In the genomic region with DNA sequence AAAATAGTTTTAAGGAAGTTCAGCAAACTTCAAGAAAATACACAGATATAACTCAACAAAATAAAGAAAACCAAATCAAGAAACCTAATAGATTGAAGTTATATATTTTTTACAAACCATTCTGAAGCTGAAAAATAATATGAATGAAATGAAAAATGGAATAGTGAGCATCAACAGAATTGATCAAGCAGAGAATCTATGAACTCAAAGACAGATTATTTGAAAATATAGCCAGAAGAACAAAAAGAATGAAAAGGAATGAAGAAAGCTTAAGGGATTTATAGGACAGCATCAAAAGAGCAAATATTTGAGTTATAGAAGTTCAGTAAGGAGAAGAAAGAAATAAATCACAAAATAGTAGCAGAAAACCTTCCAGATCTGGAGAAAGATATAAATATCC, we compare ENCODE assay signal across 17 cellular contexts. TPM values are rescaled to one million over a fixed set of nuclear protein-coding genes. Genes with fewer than 3 reads are reported as not detected.
DNase-seq lines count a peak whose midpoint lies in the region; TF ChIP-seq lines count a peak whose summit lies in the region.
"Had no signal": no experiment of that assay in that cellular context is flagged by ENCODE, and none has a peak within 500 bp of the region (broad histone marks: within the 10 kb centered on the region; RNA-seq: fewer than 3 reads in every experiment).

No MANE protein-coding gene starts in this region.

- H3K9me3 ChIP-seq in Caco-2 (peaks cover 10% of the 10 kb centered on the region), hepatocyte (ENCODE audit: low read depth) (peaks cover 24% of the 10 kb centered on the region), MG63 (peaks cover 24% of the 10 kb centered on the region)

- no peaks in the 10 kb centered on the region for H3K27me3 Mint-ChIP-seq in activated T-cell treated with anti-CD3 and anti-CD28 coated beads, Interleukin-2, amount 50 U/mL, for 24 hours
- H3K27me3 Mint-ChIP-seq in Caco-2 (ENCODE audit: insufficient read depth, unreplicated experiment) = no peaks in the 10 kb centered on the region
- no peaks in the 10 kb centered on the region for H3K27me3 Mint-ChIP-seq in activated naive CD8-positive, alpha-beta T cell
- no peaks in the 10 kb centered on the region for H3K27me3 Mint-ChIP-seq in activated CD4-positive, alpha-beta T cell treated with anti-CD3 and anti-CD28 coated beads, Interleukin-2, amount 10 ng/mL, durations not matched to agents 24 days and 14 days
- H3K27me3 Mint-ChIP-seq: CD4-positive, CD25-positive, alpha-beta regulatory T cell had no signal

- no peaks in the 10 kb centered on the region for H3K4me1 ChIP-seq in Caco-2
- H3K4me1 ChIP-seq in hepatocyte (ENCODE audit: insufficient read depth) = no peaks in the 10 kb centered on the region

- peaks cover 94% of the 10 kb centered on the region for H3K36me3 Mint-ChIP-seq in activated T-cell treated with anti-CD3 and anti-CD28 coated beads, Interleukin-2, amount 50 U/mL, for 24 hours (ENCODE audit: low read depth)
- peaks cover 86% of the 10 kb centered on the region for H3K36me3 Mint-ChIP-seq in Caco-2 (ENCODE audit: insufficient read depth, unreplicated experiment)
- peaks cover 61% of the 10 kb centered on the region for H3K36me3 Mint-ChIP-seq in activated naive CD8-positive, alpha-beta T cell
- H3K36me3 Mint-ChIP-seq in activated CD4-positive, alpha-beta T cell treated with anti-CD3 and anti-CD28 coated beads, Interleukin-2, amount 10 ng/mL, durations not matched to agents 24 days and 14 days (ENCODE audit: low read depth) = peaks cover 90% of the 10 kb centered on the region

- TSS peak; percentile 12 for BruUV-seq in Caco-2 (replicated peaks; lab: Mats Ljungman, UMichigan)

- POLR2A ChIA-PET in Caco-2 (lab: Charles Lee) = no interaction called here

- H3K4me3 ChIP-seq in Caco-2 (ENCODE audit: low read depth, low read length) = no peak overlapping the region
- H3K4me3 ChIP-seq in hepatocyte = peak overlapping the region; percentile 3
- H3K4me3 ChIP-seq in MG63 = no peak overlapping the region
- H3K4me3 ChIP-seq: GM12878 had no signal

- no peak overlapping the region for H3K4me2 ChIP-seq in hepatocyte
- H3K4me2 ChIP-seq: BLaER1 treated with 17β-estradiol and CSF1 and Interleukin-3, amounts not matched to agents 10 nM and 100 nM had no signal

- no peak overlapping the region for H3K27ac ChIP-seq in hepatocyte
- H3K27ac ChIP-seq: BLaER1 treated with 17β-estradiol and CSF1 and Interleukin-3, amounts not matched to agents 10 nM and 100 nM; HL-60 had no signal

- H4K20me1 ChIP-seq in hepatocyte (ENCODE audit: insufficient read depth, poor library complexity, severe bottlenecking) = no peaks in the 10 kb centered on the region

- H3K9me2 ChIP-seq in hepatocyte (replicated peaks; ENCODE audit: insufficient read depth) = no peaks in the 10 kb centered on the region

- intact Hi-C loops in Caco-2 (cut with micrococcal nuclease; ENCODE audit: unreplicated experiment) = no loop called here
- intact Hi-C loops in activated CD4-positive, alpha-beta T cell treated with anti-CD3 and anti-CD28 coated beads, Interleukin-2, amount 10 ng/mL, durations not matched to agents 24 days and 14 days (cut with micrococcal nuclease) = loop anchor here (5.0 kb wide), 1 partner anchor 36 kb away; the partner anchor contains the start of gene CDR2

- TF ChIP-seq CTCF in Caco-2 (IDR thresholded peaks at IDR 0.05; ENCODE audit: insufficient read depth in 1 of 2, low read depth in 1 of 2, low read length in 1 of 2, severe bottlenecking in 1 of 2, unreplicated experiment in 1 of 2) (no peak), hepatocyte (IDR thresholded peaks at IDR 0.05; ENCODE audit: poor library complexity) (no peak)

- H3K4me3 Mint-ChIP-seq in activated T-cell treated with anti-CD3 and anti-CD28 coated beads, Interleukin-2, amount 50 U/mL, for 24 hours = no peak overlapping the region
- no peak overlapping the region for H3K4me3 Mint-ChIP-seq in Caco-2 (ENCODE audit: unreplicated experiment)
- no peak overlapping the region for H3K4me3 Mint-ChIP-seq in activated naive CD8-positive, alpha-beta T cell
- H3K4me3 Mint-ChIP-seq in activated CD4-positive, alpha-beta T cell treated with anti-CD3 and anti-CD28 coated beads, Interleukin-2, amount 10 ng/mL, durations not matched to agents 24 days and 14 days = no peak overlapping the region

- peaks cover 4% of the 10 kb centered on the region for H3K79me2 ChIP-seq in hepatocyte

- H3K27ac Mint-ChIP-seq in activated T-cell treated with anti-CD3 and anti-CD28 coated beads, Interleukin-2, amount 50 U/mL, for 24 hours = peak overlapping the region; percentile 41
- H3K27ac Mint-ChIP-seq in Caco-2 (ENCODE audit: unreplicated experiment) = no peak overlapping the region
- H3K27ac Mint-ChIP-seq in activated naive CD8-positive, alpha-beta T cell = peak overlapping the region; percentile 78
- H3K27ac Mint-ChIP-seq in activated CD4-positive, alpha-beta T cell treated with anti-CD3 and anti-CD28 coated beads, Interleukin-2, amount 10 ng/mL, durations not matched to agents 24 days and 14 days = no peak overlapping the region
- H3K27ac Mint-ChIP-seq: CD4-positive, CD25-positive, alpha-beta regulatory T cell had no signal

- H3K27me3 ChIP-seq in Caco-2 (replicated peaks; ENCODE audit: control insufficient read depth, insufficient read depth, low read length) = no peaks in the 10 kb centered on the region
- H3K27me3 ChIP-seq in hepatocyte = no peaks in the 10 kb centered on the region
- no peaks in the 10 kb centered on the region for H3K27me3 ChIP-seq in MG63
- H3K27me3 ChIP-seq: BLaER1 treated with 17β-estradiol and CSF1 and Interleukin-3, amounts not matched to agents 10 nM and 100 nM had no signal

- peaks cover 19% of the 10 kb centered on the region for H3K4me1 Mint-ChIP-seq in activated T-cell treated with anti-CD3 and anti-CD28 coated beads, Interleukin-2, amount 50 U/mL, for 24 hours (ENCODE audit: low read depth)
- H3K4me1 Mint-ChIP-seq in Caco-2 (ENCODE audit: low read depth, unreplicated experiment) = no peaks in the 10 kb centered on the region
- peaks cover 28% of the 10 kb centered on the region for H3K4me1 Mint-ChIP-seq in activated naive CD8-positive, alpha-beta T cell (ENCODE audit: low read depth)
- H3K4me1 Mint-ChIP-seq in activated CD4-positive, alpha-beta T cell treated with anti-CD3 and anti-CD28 coated beads, Interleukin-2, amount 10 ng/mL, durations not matched to agents 24 days and 14 days = peaks cover 9% of the 10 kb centered on the region

- no peak for DNase-seq in activated T-cell treated with anti-CD3 and anti-CD28 coated beads, Interleukin-2, amount 50 U/mL, for 24 hours
- DNase-seq in activated T-cell treated with anti-CD3 and anti-CD28 coated beads, Interleukin-2, amount 50 U/mL, for 48 hours = no peak
- DNase-seq in Caco-2 (no peak), hepatocyte (ENCODE audit: low spot score) (no peak), MG63 (no peak)
- DNase-seq in activated CD4-positive, alpha-beta T cell treated with anti-CD3 and anti-CD28 coated beads, Interleukin-2, amount 10 ng/mL, durations not matched to agents 24 days and 14 days = no peak
- DNase-seq: 8988T; AML-193; Calu3; CD4-positive, CD25-positive, alpha-beta regulatory T cell; DMS 273 treated with DMSO at 0.1 percent for 48 hours; DMS79; HCEC 1CT had no signal

- H2AFZ ChIP-seq in hepatocyte = no peak overlapping the region

- CTCF ChIA-PET in Caco-2 (lab: Charles Lee) = interaction anchor here (0.8 kb wide), 1 partner anchor 10 kb away, joined by 4 read pairs; no protein-coding TSS in a partner anchor

- H3K9me3 Mint-ChIP-seq in activated T-cell treated with anti-CD3 and anti-CD28 coated beads, Interleukin-2, amount 50 U/mL, for 24 hours = peaks cover 23% of the 10 kb centered on the region
- H3K9me3 Mint-ChIP-seq in Caco-2 (ENCODE audit: unreplicated experiment) = peaks cover 36% of the 10 kb centered on the region
- H3K9me3 Mint-ChIP-seq in activated naive CD8-positive, alpha-beta T cell (ENCODE audit: low read depth) = peaks cover 18% of the 10 kb centered on the region
- H3K9me3 Mint-ChIP-seq in activated CD4-positive, alpha-beta T cell treated with anti-CD3 and anti-CD28 coated beads, Interleukin-2, amount 10 ng/mL, durations not matched to agents 24 days and 14 days = peaks cover 29% of the 10 kb centered on the region

- H3K36me3 ChIP-seq in Caco-2 (ENCODE audit: control insufficient read depth, insufficient read depth, low read length) (peaks cover 5% of the 10 kb centered on the region; the same call in 1 of the 2 replicates), hepatocyte (replicated peaks; ENCODE audit: insufficient read depth, low read depth) (no peaks in the 10 kb centered on the region), MG63 (peaks cover 73% of the 10 kb centered on the region)

RNA-seq across cellular contexts. Expression of gene CDR2, which starts 37.8 kb away (rescaled TPM):
- total RNA-seq in Caco-2 (2022) = 24.3 and 31.0 TPM in 2 replicates
- 28.8 and 30.9 TPM in 2 replicates for total RNA-seq in hepatocyte
- 22.9 and 26.7 TPM in 2 replicates for polyA plus RNA-seq in hepatocyte
- total RNA-seq in MG63 (2014; rRNA removed; shearing (Covaris generic); ENCODE audit: low replicate concordance) = 41.9 and 63.4 TPM in 2 replicates
- 38.2 and 40.9 TPM in 2 replicates for total RNA-seq in activated CD4-positive, alpha-beta T cell treated with anti-CD3 and anti-CD28 coated beads, Interleukin-2, amount 10 ng/mL, durations not matched to agents 24 days and 14 days

RNA-seq across cellular contexts. Expression of gene POLR3E, which starts 39.4 kb away (rescaled TPM):
- total RNA-seq in Caco-2 (2022) = 68.7 and 70.8 TPM in 2 replicates
- total RNA-seq in hepatocyte = 31.5 and 62.5 TPM in 2 replicates
- 23.5 and 26.9 TPM in 2 replicates for polyA plus RNA-seq in hepatocyte
- 51.9 and 81.6 TPM in 2 replicates for total RNA-seq in MG63 (2014; rRNA removed; shearing (Covaris generic); ENCODE audit: low replicate concordance)
- total RNA-seq in activated CD4-positive, alpha-beta T cell treated with anti-CD3 and anti-CD28 coated beads, Interleukin-2, amount 10 ng/mL, durations not matched to agents 24 days and 14 days = 102 and 111 TPM in 2 replicates

Comparison
In these comparisons a context has a peak if more than half of its experiments do, and no peak if none do; other contexts are left out.
1. H3K27ac Mint-ChIP-seq: peak in activated T-cell treated with anti-CD3 and anti-CD28 coated beads, Interleukin-2, amount 50 U/mL, for 24 hours (single experiment) and activated naive CD8-positive, alpha-beta T cell (single experiment); none in Caco-2 (single experiment) and activated CD4-positive, alpha-beta T cell treated with anti-CD3 and anti-CD28 coated beads, Interleukin-2, amount 10 ng/mL, durations not matched to agents 24 days and 14 days (single experiment).